ENCODE assay signal across 10 cellular contexts in the genomic region with DNA sequence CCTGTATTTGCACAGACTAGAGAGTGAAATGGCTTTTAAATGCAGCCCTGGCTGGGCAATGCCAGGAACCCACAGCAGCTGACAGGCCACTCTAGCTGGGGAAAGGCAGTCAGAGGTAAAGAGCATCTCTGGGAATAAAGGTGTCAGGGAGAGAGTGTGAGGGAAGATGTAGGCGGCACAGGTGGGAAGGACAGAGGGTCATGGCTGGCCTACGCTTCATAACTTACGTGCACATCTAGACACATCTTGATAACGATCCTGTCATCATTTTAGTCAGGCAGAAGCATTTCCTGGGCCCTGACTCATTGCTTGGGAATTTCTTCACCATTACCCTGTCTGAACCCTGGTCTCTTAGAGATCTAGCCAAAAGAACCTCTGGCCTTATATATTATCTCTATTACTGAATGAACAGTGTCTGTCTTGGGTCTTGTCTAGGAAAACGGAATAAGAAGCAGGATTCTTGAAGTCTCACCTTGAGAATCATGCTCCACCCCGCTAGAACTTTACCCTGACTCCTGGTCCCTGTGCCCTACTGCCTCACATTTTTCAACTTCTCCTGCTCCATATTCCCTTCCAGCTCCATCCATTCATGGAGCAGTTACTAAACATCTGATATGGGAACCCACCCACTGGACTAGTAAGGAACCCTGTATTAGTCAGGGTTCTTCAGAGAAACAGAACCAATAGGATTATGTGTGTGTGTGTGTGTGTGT.
DNase-seq lines count a peak whose midpoint lies in the region; ATAC-seq and TF ChIP-seq lines count a peak whose summit lies in the region.
"Had no signal": no experiment of that assay in that cellular context is flagged by ENCODE, and none has a peak within 500 bp of the region (broad histone marks: within the 10 kb centered on the region; RNA-seq: fewer than 3 reads in every experiment).

No MANE protein-coding gene starts in this region.

- no peaks in the 10 kb centered on the region for H3K27me3 Mint-ChIP-seq in stimulated activated naive CD8-positive, alpha-beta T cell treated with anti-CD3 and anti-CD28 coated beads, Interleukin-15, amount 100 ng/mL, for 72 hours
- no peaks in the 10 kb centered on the region for H3K27me3 Mint-ChIP-seq in effector memory CD8-positive, alpha-beta T cell

- no peaks in the 10 kb centered on the region for H3K9me2 ChIP-seq in SK-N-SH

- peak in 1 of 2 experiments; percentile 97; a peak in 3 of 4 replicates for TF ChIP-seq EP300 in SK-N-SH (IDR thresholded peaks at IDR 0.05; ENCODE audit: borderline replicate concordance in 1 of 2, low read depth in 1 of 2, low read length in 1 of 2)
- TF ChIP-seq EP300 in sigmoid colon (IDR thresholded peaks at IDR 0.05): no peak

- H3K27ac Mint-ChIP-seq in activated naive CD4-positive, alpha-beta T cell treated with anti-CD3 and anti-CD28 coated beads, Interleukin-2, amount 50 U/mL, for 72 hours: peak overlapping the region in 1 of 2 donors; percentile 7
- peak overlapping the region; percentile 52 to 79 for H3K27ac Mint-ChIP-seq in stimulated activated naive CD8-positive, alpha-beta T cell treated with anti-CD3 and anti-CD28 coated beads, Interleukin-15, amount 100 ng/mL, for 72 hours
- H3K27ac Mint-ChIP-seq in effector memory CD8-positive, alpha-beta T cell: no peak overlapping the region

- 9% methylated on average over 6 of the region's 6 CpGs for WGBS in SK-N-SH (ENCODE audit: low lambda C conversion rate)
- WGBS in sigmoid colon, 2 donors: 75 to 79% methylated on average over 6 of the region's 6 CpGs

- no peak for TF ChIP-seq POLR2A in sigmoid colon (IDR thresholded peaks at IDR 0.05)

- H3K4me3 ChIP-seq in SK-N-SH (ENCODE audit: low read depth in 2 of 2, low read length in 1 of 2): 0 out of 4 replicates have a peak overlapping the region, but pooled peaks of 1 of the 2 experiments have one; percentile 8
- no peak overlapping the region for H3K4me3 ChIP-seq in sigmoid colon
- H3K4me3 ChIP-seq: HAP-1 had no signal

- H3K79me2 ChIP-seq in SK-N-SH (ENCODE audit: insufficient read depth): no peaks in the 10 kb centered on the region

- ATAC-seq in activated naive CD4-positive, alpha-beta T cell treated with anti-CD3 and anti-CD28 coated beads, Interleukin-2, amount 50 U/mL, for 72 hours: peak; percentile 17 to 70
- peak; percentile 27 for ATAC-seq in stimulated activated naive CD8-positive, alpha-beta T cell treated with anti-CD3 and anti-CD28 coated beads, Interleukin-15, amount 100 ng/mL, for 72 hours
- no peak for ATAC-seq in effector memory CD8-positive, alpha-beta T cell (replicated peaks)

- no peak for DNase-seq in activated naive CD4-positive, alpha-beta T cell treated with anti-CD3 and anti-CD28 coated beads, Interleukin-2, amount 50 U/mL, for 72 hours (ENCODE audit: low spot score in 2 of 2)
- no peak for DNase-seq in activated naive CD4-positive, alpha-beta T cell treated with Interleukin-2 at 50 U/mL for 16 hours
- no peak for DNase-seq in SK-N-SH
- DNase-seq in fibroblast of peridontal ligament (ENCODE audit: extremely low read depth): peak; percentile 78
- no peak for DNase-seq in stimulated activated naive CD8-positive, alpha-beta T cell treated with anti-CD3 and anti-CD28 coated beads, Interleukin-15, amount 100 ng/mL, for 72 hours
- no peak for DNase-seq in effector memory CD8-positive, alpha-beta T cell
- DNase-seq in NCI-H510A (lab: John Stamatoyannopoulos, UW): no peak
- DNase-seq in sigmoid colon: no peak
- DNase-seq: DMS79 had no signal

- peak overlapping the region in 1 of 2 donors; percentile 16 for H3K4me3 Mint-ChIP-seq in stimulated activated naive CD8-positive, alpha-beta T cell treated with anti-CD3 and anti-CD28 coated beads, Interleukin-15, amount 100 ng/mL, for 72 hours
- H3K4me3 Mint-ChIP-seq in effector memory CD8-positive, alpha-beta T cell: no peak overlapping the region

- H3K4me2 ChIP-seq in SK-N-SH: peak overlapping the region; percentile 69

- peaks cover 30% of the 10 kb centered on the region for H3F3A ChIP-seq in SK-N-SH (replicated peaks; ENCODE audit: insufficient read depth)

- intact Hi-C loops in sigmoid colon (cut with DNase I): no loop called here

- H4K20me1 ChIP-seq in SK-N-SH (ENCODE audit: insufficient read depth): no peaks in the 10 kb centered on the region

- H3K9me3 ChIP-seq in SK-N-SH: no peaks in the 10 kb centered on the region
- no peaks in the 10 kb centered on the region for H3K9me3 ChIP-seq in sigmoid colon
- H3K9me3 ChIP-seq: HAP-1 had no signal

- H3K27me3 ChIP-seq in SK-N-SH (ENCODE audit: insufficient read depth) (no peaks in the 10 kb centered on the region), sigmoid colon (no peaks in the 10 kb centered on the region)

- peaks cover 2 to 29% of the 10 kb centered on the region in 2 experiments; a peak in 3 of 4 replicates for H3K4me1 ChIP-seq in SK-N-SH (ENCODE audit: control insufficient read depth in 1 of 2, insufficient read depth in 2 of 2, low read depth in 1 of 2, low read length in 1 of 2)
- peaks cover 0 to 20% (median 11%) of the 10 kb centered on the region in 4 donors for H3K4me1 ChIP-seq in sigmoid colon

- CTCF ChIA-PET in SK-N-SH (lab: Yijun Ruan, JAX): interaction anchor here (0.7 kb wide), 1 partner anchor 12 kb away, joined by 3 read pairs; no protein-coding TSS in a partner anchor

- TF ChIP-seq RAD21 in SK-N-SH (IDR thresholded peaks at IDR 0.05; ENCODE audit: low read length): peak; percentile 1; the same call in 1 of the 2 replicates

- TF ChIP-seq CTCF in SK-N-SH (IDR thresholded peaks at IDR 0.05) (no peak), sigmoid colon (IDR thresholded peaks at IDR 0.05) (no peak)

- peak overlapping the region; percentile 57 for H2AFZ ChIP-seq in SK-N-SH (ENCODE audit: low read depth)

- H3K27ac ChIP-seq in SK-N-SH (ENCODE audit: low read depth in 2 of 2, low read length in 1 of 2) (peak overlapping the region; percentile 88 to 94), sigmoid colon (no peak overlapping the region)

- H3K4me1 Mint-ChIP-seq in stimulated activated naive CD8-positive, alpha-beta T cell treated with anti-CD3 and anti-CD28 coated beads, Interleukin-15, amount 100 ng/mL, for 72 hours: peaks cover 71% of the 10 kb centered on the region
- H3K4me1 Mint-ChIP-seq in effector memory CD8-positive, alpha-beta T cell (ENCODE audit: low read depth in 2 of 2): no peaks in the 10 kb centered on the region

- peaks cover 0 to 9% of the 10 kb centered on the region in 2 donors for H3K36me3 Mint-ChIP-seq in activated naive CD4-positive, alpha-beta T cell treated with anti-CD3 and anti-CD28 coated beads, Interleukin-2, amount 50 U/mL, for 72 hours
- no peaks in the 10 kb centered on the region for H3K36me3 Mint-ChIP-seq in effector memory CD8-positive, alpha-beta T cell (ENCODE audit: insufficient read depth)

- H3K9ac ChIP-seq in SK-N-SH: peak overlapping the region; percentile 60

- H3K36me3 ChIP-seq in SK-N-SH (replicated peaks in 1 of 2; ENCODE audit: control insufficient read depth in 1 of 2, insufficient read depth in 2 of 2, low read length in 1 of 2) (no peaks in the 10 kb centered on the region), sigmoid colon (no peaks in the 10 kb centered on the region)
- H3K36me3 ChIP-seq: HAP-1 had no signal

- no peaks in the 10 kb centered on the region for H3K9me3 Mint-ChIP-seq in activated naive CD4-positive, alpha-beta T cell treated with anti-CD3 and anti-CD28 coated beads, Interleukin-2, amount 50 U/mL, for 72 hours
- no peaks in the 10 kb centered on the region for H3K9me3 Mint-ChIP-seq in stimulated activated naive CD8-positive, alpha-beta T cell treated with anti-CD3 and anti-CD28 coated beads, Interleukin-15, amount 100 ng/mL, for 72 hours
- H3K9me3 Mint-ChIP-seq in effector memory CD8-positive, alpha-beta T cell: no peaks in the 10 kb centered on the region

- POLR2A ChIA-PET in SK-N-SH (lab: Yijun Ruan, JAX): no interaction called here

TF ChIP-seq in SK-N-SH, 30 proteins besides CTCF, POLR2A, EP300 and RAD21 (continues in another document):
- TF ChIP-seq ELF1 (IDR thresholded peaks at IDR 0.05) (no peak), RFX5 (IDR thresholded peaks at IDR 0.05; ENCODE audit: low read length) (no peak), TEAD4 (IDR thresholded peaks at IDR 0.05; ENCODE audit: borderline replicate concordance, insufficient read depth) (peak; percentile 95), YY1 (IDR thresholded peaks at IDR 0.05; ENCODE audit: low read depth) (peak; percentile 70; the same call in 1 of the 2 replicates), FOXJ3 (CRISPR knock-in tag; IDR thresholded peaks at IDR 0.05) (no peak), SMC3 (IDR thresholded peaks at IDR 0.05; ENCODE audit: low read depth, low read length) (no peak), MXI1 (IDR thresholded peaks at IDR 0.05; ENCODE audit: low read depth, low read length) (no peak)
- TF ChIP-seq, protein P1, sequence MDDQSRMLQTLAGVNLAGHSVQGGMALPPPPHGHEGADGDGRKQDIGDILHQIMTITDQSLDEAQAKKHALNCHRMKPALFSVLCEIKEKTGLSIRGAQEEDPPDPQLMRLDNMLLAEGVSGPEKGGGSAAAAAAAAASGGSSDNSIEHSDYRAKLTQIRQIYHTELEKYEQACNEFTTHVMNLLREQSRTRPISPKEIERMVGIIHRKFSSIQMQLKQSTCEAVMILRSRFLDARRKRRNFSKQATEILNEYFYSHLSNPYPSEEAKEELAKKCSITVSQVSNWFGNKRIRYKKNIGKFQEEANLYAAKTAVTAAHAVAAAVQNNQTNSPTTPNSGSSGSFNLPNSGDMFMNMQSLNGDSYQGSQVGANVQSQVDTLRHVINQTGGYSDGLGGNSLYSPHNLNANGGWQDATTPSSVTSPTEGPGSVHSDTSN (IDR thresholded peaks at IDR 0.05): peak; percentile 93

Comparison
In these comparisons a context has a peak if more than half of its experiments do, and no peak if none do; other contexts are left out.
1. H3K27ac Mint-ChIP-seq: peak in stimulated activated naive CD8-positive, alpha-beta T cell treated with anti-CD3 and anti-CD28 coated beads, Interleukin-15, amount 100 ng/mL, for 72 hours (2 of 2); none in effector memory CD8-positive, alpha-beta T cell (0 of 2).
2. H3K27ac ChIP-seq: peak in SK-N-SH (2 of 2); none in sigmoid colon (0 of 4).